Comparison of ENCODE assay signal across 8 cellular contexts in the genomic region with DNA sequence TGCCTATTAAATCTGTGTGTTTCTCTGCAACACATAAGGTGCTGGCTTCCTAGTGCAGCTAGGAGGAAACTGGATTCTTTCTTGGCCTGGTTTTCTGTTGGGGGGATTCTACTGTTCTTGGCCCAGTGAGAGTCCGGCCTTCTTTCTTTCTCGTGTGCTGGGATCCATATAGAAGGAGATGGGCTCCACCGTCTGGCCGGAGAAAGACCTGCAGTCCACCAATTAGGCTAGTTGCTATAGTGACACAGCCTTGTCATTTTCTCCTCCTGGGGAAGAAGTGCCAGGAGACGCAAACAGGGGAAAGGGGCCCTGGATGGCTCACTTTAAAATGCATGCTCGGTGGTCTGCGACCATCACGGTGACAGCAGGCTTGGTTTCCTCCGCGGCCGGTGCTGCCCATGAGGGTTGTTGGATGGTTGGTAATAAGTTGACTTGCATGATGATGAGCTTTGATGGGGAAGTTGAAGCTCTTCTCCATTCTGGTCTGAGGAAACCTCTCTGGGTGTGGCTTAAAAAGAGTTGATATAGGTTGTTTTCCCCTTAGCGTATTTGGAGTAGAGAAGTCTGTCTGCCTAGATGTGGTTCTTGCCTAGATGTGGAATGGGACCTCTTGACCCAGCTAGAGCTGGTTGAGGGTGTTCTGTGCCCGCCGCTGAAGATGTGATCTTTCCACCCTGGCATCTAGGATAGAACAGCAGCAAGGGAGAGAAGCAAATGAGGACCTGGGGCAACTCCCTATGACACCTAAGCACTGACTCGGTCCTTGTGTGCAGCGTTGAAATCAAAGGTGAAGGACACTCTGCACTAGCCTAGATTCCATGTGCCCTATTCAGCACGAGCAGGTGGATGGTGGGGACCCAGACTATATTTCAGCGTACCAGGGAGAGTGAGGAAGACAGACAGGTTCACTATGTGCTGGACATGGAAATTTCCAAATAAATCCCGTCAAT.
A peak's percentile ranks its signal among the peaks of the same experiment; 100 is the strongest.
DNase-seq lines count a peak whose midpoint lies in the region; ATAC-seq and TF ChIP-seq lines count a peak whose summit lies in the region.

No MANE protein-coding gene starts in this region.

- no peak for TF ChIP-seq POLR2A in uterus (IDR thresholded peaks at IDR 0.05)

- peaks cover 37 to 66% (median 40%) of the 10 kb centered on the region in 5 donors for H3K27me3 Mint-ChIP-seq in naive thymus-derived CD4-positive, alpha-beta T cell

- peaks cover 0 to 11% (median 2%) of the 10 kb centered on the region in 7 donors for H3K4me1 Mint-ChIP-seq in naive thymus-derived CD4-positive, alpha-beta T cell

- no peaks in the 10 kb centered on the region for H3K9me3 ChIP-seq in uterus
- no peaks in the 10 kb centered on the region for H3K9me3 ChIP-seq in naive thymus-derived CD4-positive, alpha-beta T cell (ENCODE audit: control insufficient read depth in 2 of 3, low read length in 3 of 3)

- peak; percentile 83 for TF ChIP-seq CTCF in epithelial cell of proximal tubule (conservative IDR thresholded peaks at IDR 0.05; ENCODE audit: low read depth, low read length)
- peak; percentile 66 to 76 (median 69) for TF ChIP-seq CTCF in uterus (IDR thresholded peaks at IDR 0.05)

- H3K27me3 ChIP-seq in uterus = peaks cover 0 to 4% of the 10 kb centered on the region in 2 donors
- H3K27me3 ChIP-seq in naive thymus-derived CD4-positive, alpha-beta T cell (ENCODE audit: control insufficient read depth in 2 of 2, insufficient read depth in 2 of 2, low read length in 2 of 2) = peaks cover 0 to 2% of the 10 kb centered on the region in 2 donors

- H3K27ac ChIP-seq in uterus = no peak overlapping the region
- H3K27ac ChIP-seq in naive thymus-derived CD4-positive, alpha-beta T cell (ENCODE audit: low read depth, low read length) = no peak overlapping the region

- CTCF ChIA-PET in naive thymus-derived CD4-positive, alpha-beta T cell (lab: Charles Lee) = no interaction called here

- H3K4me3 ChIP-seq in epithelial cell of proximal tubule (ENCODE audit: low read depth, low read length) (no peak overlapping the region), uterus (no peak overlapping the region)
- no peak overlapping the region for H3K4me3 ChIP-seq in naive thymus-derived CD4-positive, alpha-beta T cell (ENCODE audit: low read length)

- H3K36me3 ChIP-seq in uterus = no peaks in the 10 kb centered on the region
- H3K36me3 ChIP-seq in naive thymus-derived CD4-positive, alpha-beta T cell (ENCODE audit: control insufficient read depth in 2 of 3, insufficient read depth in 3 of 3, low read length in 3 of 3) = no peaks in the 10 kb centered on the region

- no peaks in the 10 kb centered on the region for H3K4me1 ChIP-seq in uterus
- H3K4me1 ChIP-seq in naive thymus-derived CD4-positive, alpha-beta T cell (ENCODE audit: control insufficient read depth in 2 of 2, insufficient read depth in 2 of 2, low read length in 2 of 2) = no peaks in the 10 kb centered on the region

- H3K27ac Mint-ChIP-seq in naive thymus-derived CD4-positive, alpha-beta T cell = peak overlapping the region in 1 of 9 donors; percentile 50

- POLR2A ChIA-PET in naive thymus-derived CD4-positive, alpha-beta T cell (lab: Charles Lee) = no interaction called here

- H3K4me3 Mint-ChIP-seq in naive thymus-derived CD4-positive, alpha-beta T cell = peak overlapping the region in 1 of 10 donors; percentile 29

- ATAC-seq in naive thymus-derived CD4-positive, alpha-beta T cell = no peak

- peak; percentile 8 to 27 (median 8) for DNase-seq in stimulated activated CD4-positive, alpha-beta T cell treated with anti-CD3 and anti-CD28 coated beads, Interleukin-12 subunit alpha, Interleukin-12 subunit beta, amount 100 ng/mL, for 48 hours (ENCODE audit: low read depth in 2 of 3, low spot score in 1 of 3)
- no peak for DNase-seq in stimulated activated CD4-positive, alpha-beta T cell treated with anti-CD3 and anti-CD28 coated beads, Interleukin-4, amount 100 ng/mL, for 1 hour
- peak; percentile 82 for DNase-seq in NAMALWA (ENCODE audit: low spot score)
- DNase-seq in SKM-1 treated with dmso at 0.1 percent for 144 hours (lab: John Stamatoyannopoulos, UW; ENCODE audit: unreplicated experiment) = peak; percentile 59
- DNase-seq in epithelial cell of proximal tubule (ENCODE audit: low read depth) = peak; percentile 2
- peak; percentile 62 for DNase-seq in mucosa of gallbladder (ENCODE audit: low spot score)
- peak; percentile 53 to 60 for DNase-seq in uterus
- DNase-seq in naive thymus-derived CD4-positive, alpha-beta T cell = no peak

- peaks cover 0 to 2% (median 0%) of the 10 kb centered on the region in 11 donors for H3K9me3 Mint-ChIP-seq in naive thymus-derived CD4-positive, alpha-beta T cell

- intact Hi-C loops in uterus (cut with DNase I; ENCODE audit: low total_unique reads) = no loop called here
- intact Hi-C loops in naive thymus-derived CD4-positive, alpha-beta T cell (cut with micrococcal nuclease) = no loop called here

- no peaks in the 10 kb centered on the region for H3K36me3 Mint-ChIP-seq in naive thymus-derived CD4-positive, alpha-beta T cell

Comparison
In these comparisons a context has a peak if more than half of its experiments do, and no peak if none do; other contexts are left out.
1. DNase-seq: peak in stimulated activated CD4-positive, alpha-beta T cell treated with anti-CD3 and anti-CD28 coated beads, Interleukin-12 subunit alpha, Interleukin-12 subunit beta, amount 100 ng/mL, for 48 hours (3 of 3), NAMALWA (single experiment), SKM-1 treated with dmso at 0.1 percent for 144 hours (single experiment), epithelial cell of proximal tubule (single experiment), mucosa of gallbladder (single experiment) and uterus (2 of 2); none in stimulated activated CD4-positive, alpha-beta T cell treated with anti-CD3 and anti-CD28 coated beads, Interleukin-4, amount 100 ng/mL, for 1 hour (single experiment) and naive thymus-derived CD4-positive, alpha-beta T cell (0 of 9).